Comparison of ENCODE assay signal across 20 cellular contexts in genomic region chr17:58706351-58707140, GRCh38. TPM values are rescaled to one million over a fixed set of nuclear protein-coding genes. Genes with fewer than 3 reads are reported as not detected.
A peak's percentile ranks its signal among the peaks of the same experiment; 100 is the strongest.
DNase-seq lines count a peak whose midpoint lies in the region; ATAC-seq and TF ChIP-seq lines count a peak whose summit lies in the region.
"Had no signal": no experiment of that assay in that cellular context is flagged by ENCODE, and none has a peak within 500 bp of the region (broad histone marks: within the 10 kb centered on the region; RNA-seq: fewer than 3 reads in every experiment).

No MANE protein-coding gene starts in this region.

- CTCF ChIA-PET in MCF 10A (lab: Yijun Ruan, JAX) = interaction anchor here (0.6 to 0.9 kb wide), 2 partner anchors 28 to 303 kb away, joined by 3 to 4 read pairs; no protein-coding TSS in a partner anchor

- no peaks in the 10 kb centered on the region for H3K27me3 ChIP-seq in breast epithelium
- no peaks in the 10 kb centered on the region for H3K27me3 ChIP-seq in OCI-LY3 (ENCODE audit: low read depth, low read length)
- H3K27me3 ChIP-seq in colonic mucosa = no peaks in the 10 kb centered on the region
- no peaks in the 10 kb centered on the region for H3K27me3 ChIP-seq in thyroid gland
- H3K27me3 ChIP-seq: body of pancreas, gastroesophageal sphincter, neutrophil had no signal

- DNase-seq in MCF 10A (ENCODE audit: unreplicated experiment) = no peak
- DNase-seq in breast epithelium (ENCODE audit: low spot score in 2 of 2) = no peak
- no peak for DNase-seq in central memory CD8-positive, alpha-beta T cell (ENCODE audit: low spot score in 2 of 2)
- DNase-seq in colonic mucosa = no peak
- no peak for DNase-seq in dedifferentiated amniotic fluid mesenchymal stem cell (ENCODE audit: extremely low spot score)
- no peak for DNase-seq in thyroid gland
- DNase-seq: activated naive CD4-positive, alpha-beta T cell treated with anti-CD3 and anti-CD28 coated beads, Interleukin-2, amount 50 U/mL, for 16 hours; body of pancreas; CD8-positive, alpha-beta memory T cell; dermis blood vessel endothelial cell; DND-41; left cardiac atrium; NCI-H2029; NK-92 treated with Interleukin-12 subunit alpha and Interleukin-12 subunit beta, amount 100 ng/mL, for 24 hours; stimulated activated CD4-positive, alpha-beta T cell treated with anti-CD3 and anti-CD28 coated beads, Interleukin-15, amount 100 ng/mL, for 24 hours had no signal

- no peaks in the 10 kb centered on the region for H3K9me3 Mint-ChIP-seq in MCF 10A (ENCODE audit: unreplicated experiment)
- no peaks in the 10 kb centered on the region for H3K9me3 Mint-ChIP-seq in central memory CD8-positive, alpha-beta T cell
- H3K9me3 Mint-ChIP-seq: CD8-positive, alpha-beta memory T cell; stimulated activated naive CD8-positive, alpha-beta T cell treated with anti-CD3 and anti-CD28 coated beads, Interleukin-15, Interleukin-2, amounts not matched to agents 100 ng/mL and 50 ng/mL, for 24 hours had no signal

- H3K9me3 ChIP-seq in breast epithelium (no peaks in the 10 kb centered on the region), OCI-LY3 (ENCODE audit: insufficient read depth, low read length) (no peaks in the 10 kb centered on the region), colonic mucosa (no peaks in the 10 kb centered on the region), thyroid gland (no peaks in the 10 kb centered on the region)
- H3K9me3 ChIP-seq: body of pancreas, gastroesophageal sphincter, neutrophil had no signal

- no peak for TF ChIP-seq POLR2A in breast epithelium (IDR thresholded peaks at IDR 0.05)
- no peak for TF ChIP-seq POLR2A in thyroid gland (IDR thresholded peaks at IDR 0.05)

- no peak overlapping the region for H2AFZ ChIP-seq in OCI-LY3 (ENCODE audit: low read depth, low read length)

- peak overlapping the region; percentile 24; the same call in 1 of the 2 replicates for H3K9ac ChIP-seq in OCI-LY3 (ENCODE audit: low read length)
- H3K9ac ChIP-seq in colonic mucosa (ENCODE audit: low read depth in 2 of 2, low read length in 2 of 2) = no peak overlapping the region

- no peak overlapping the region for H3K4me3 ChIP-seq in breast epithelium
- peak overlapping the region; percentile 30 for H3K4me3 ChIP-seq in OCI-LY3 (ENCODE audit: low read length)
- no peak overlapping the region for H3K4me3 ChIP-seq in colonic mucosa
- H3K4me3 ChIP-seq in thyroid gland (replicated peaks in 1 of 3) = no peak overlapping the region
- H3K4me3 ChIP-seq: body of pancreas, gastroesophageal sphincter had no signal

- H3K27ac Mint-ChIP-seq in MCF 10A (ENCODE audit: low read depth, unreplicated experiment) = peak overlapping the region; percentile 53
- H3K27ac Mint-ChIP-seq in central memory CD8-positive, alpha-beta T cell (ENCODE audit: low read depth) = peak overlapping the region; percentile 33
- H3K27ac Mint-ChIP-seq: stimulated activated naive CD8-positive, alpha-beta T cell treated with anti-CD3 and anti-CD28 coated beads, Interleukin-15, Interleukin-2, amounts not matched to agents 100 ng/mL and 50 ng/mL, for 24 hours had no signal

- no peak overlapping the region for H3K4me3 Mint-ChIP-seq in MCF 10A (ENCODE audit: unreplicated experiment)
- H3K4me3 Mint-ChIP-seq in central memory CD8-positive, alpha-beta T cell = no peak overlapping the region
- H3K4me3 Mint-ChIP-seq: CD8-positive, alpha-beta memory T cell; stimulated activated naive CD8-positive, alpha-beta T cell treated with anti-CD3 and anti-CD28 coated beads, Interleukin-15, Interleukin-2, amounts not matched to agents 100 ng/mL and 50 ng/mL, for 24 hours had no signal

- no peaks in the 10 kb centered on the region for H3K4me1 Mint-ChIP-seq in MCF 10A (ENCODE audit: insufficient read depth, unreplicated experiment)
- H3K4me1 Mint-ChIP-seq in central memory CD8-positive, alpha-beta T cell = peaks cover 7% of the 10 kb centered on the region

- H3K79me2 ChIP-seq in OCI-LY3 (ENCODE audit: low read length) = no peaks in the 10 kb centered on the region

- H3K4me2 ChIP-seq in OCI-LY3 (ENCODE audit: low read length) = peak overlapping the region; percentile 70

- WGBS in thyroid gland, 2 donors = 81 to 85% methylated on average over 3 of the region's 3 CpGs

- ATAC-seq in central memory CD8-positive, alpha-beta T cell (replicated peaks; ENCODE audit: extremely low read depth, poor library complexity, severe bottlenecking) = no peak
- ATAC-seq: body of pancreas, esophagus mucosa, gastroesophageal sphincter, left cardiac atrium had no signal

- POLR2A ChIA-PET in MCF 10A (lab: Yijun Ruan, JAX) = interaction anchor here (0.7 kb wide), 1 partner anchor 76 kb away, joined by 3 read pairs; no protein-coding TSS in a partner anchor

- TF ChIP-seq CTCF in MCF 10A (IDR thresholded peaks at IDR 0.05; ENCODE audit: unreplicated experiment) (no peak), breast epithelium (IDR thresholded peaks at IDR 0.05) (no peak), OCI-LY3 (IDR thresholded peaks at IDR 0.05; ENCODE audit: low read depth, low read length) (no peak), colonic mucosa (IDR thresholded peaks at IDR 0.05) (no peak), thyroid gland (IDR thresholded peaks at IDR 0.05) (no peak)

- H3K27me3 Mint-ChIP-seq in MCF 10A (ENCODE audit: insufficient read depth, unreplicated experiment) = no peaks in the 10 kb centered on the region
- H3K27me3 Mint-ChIP-seq in central memory CD8-positive, alpha-beta T cell = no peaks in the 10 kb centered on the region
- H3K27me3 Mint-ChIP-seq: CD8-positive, alpha-beta memory T cell; stimulated activated naive CD8-positive, alpha-beta T cell treated with anti-CD3 and anti-CD28 coated beads, Interleukin-15, Interleukin-2, amounts not matched to agents 100 ng/mL and 50 ng/mL, for 24 hours had no signal

- H3K36me3 ChIP-seq in breast epithelium = no peaks in the 10 kb centered on the region
- peaks cover 35% of the 10 kb centered on the region for H3K36me3 ChIP-seq in OCI-LY3 (replicated peaks; ENCODE audit: low read depth, low read length)
- no peaks in the 10 kb centered on the region for H3K36me3 ChIP-seq in colonic mucosa
- H3K36me3 ChIP-seq in thyroid gland = peaks cover 0 to 2% of the 10 kb centered on the region in 2 donors

- BruUV-seq in MCF 10A (replicated peaks; lab: Mats Ljungman, UMichigan) = no TSS peak

- H3K4me1 ChIP-seq in breast epithelium (no peaks in the 10 kb centered on the region), OCI-LY3 (ENCODE audit: low read length) (peaks cover 41% of the 10 kb centered on the region), colonic mucosa (no peaks in the 10 kb centered on the region), thyroid gland (no peaks in the 10 kb centered on the region)
- H3K4me1 ChIP-seq: body of pancreas, gastroesophageal sphincter had no signal

- intact Hi-C loops in MCF 10A (cut with micrococcal nuclease) (no loop called here), breast epithelium (cut with DNase I; ENCODE audit: low total_unique reads) (no loop called here), colonic mucosa (cut with DNase I) (no loop called here), thyroid gland (cut with DNase I) (no loop called here)

- H3K36me3 Mint-ChIP-seq in MCF 10A (ENCODE audit: insufficient read depth, unreplicated experiment) = peaks cover 63% of the 10 kb centered on the region
- peaks cover 27% of the 10 kb centered on the region for H3K36me3 Mint-ChIP-seq in central memory CD8-positive, alpha-beta T cell (ENCODE audit: insufficient read depth)

- H4K20me1 ChIP-seq in OCI-LY3 (ENCODE audit: insufficient read depth, low read length) = 0 out of 2 replicates have a peak, but pooled peaks cover 4% of the 10 kb centered on the region

- no peak overlapping the region for H3K27ac ChIP-seq in breast epithelium
- H3K27ac ChIP-seq in OCI-LY3 (ENCODE audit: low read length) = peak overlapping the region; percentile 63
- no peak overlapping the region for H3K27ac ChIP-seq in colonic mucosa
- H3K27ac ChIP-seq in thyroid gland = no peak overlapping the region
- H3K27ac ChIP-seq: body of pancreas, gastroesophageal sphincter, neutrophil had no signal

RNA-seq across cellular contexts. Expression of gene RAD51C, which starts 14.1 kb away (rescaled TPM):
- total RNA-seq in MCF 10A (2022) (48.3 and 59.5 TPM in 2 replicates), breast epithelium (10 to 100 TPM; 26.2 to 27.7 (median 27.5) TPM), colonic mucosa (10 to 100 TPM; 13.2 to 20.2 TPM), thyroid gland (10 to 100 TPM in 3 of 4 donors, 1 to 10 TPM in 1; 8.8 to 20.4 (median 12.4) TPM)

RNA-seq across cellular contexts. Expression of gene TEX14, which starts 14.7 kb away (rescaled TPM):
- total RNA-seq in MCF 10A (2022) = 0.07 TPM in 1 of 2 replicates, not detected in the other
- under 1 TPM; 0.16 to 0.33 (median 0.29) TPM for total RNA-seq in breast epithelium
- under 1 TPM in 1 of 2 donors, not detected in 1; 0.10 TPM for total RNA-seq in colonic mucosa
- 1 to 10 TPM in 1 of 4 donors, under 1 TPM in 3; 0.11 to 2.3 (median 0.27) TPM for total RNA-seq in thyroid gland

RNA-seq across cellular contexts. Expression of gene PPM1E, which starts 49.1 kb away (rescaled TPM):
- 0.54 and 0.65 TPM in 2 replicates for total RNA-seq in MCF 10A (2022)
- under 1 TPM; under 0.01 to 0.44 (median 0.16) TPM for total RNA-seq in breast epithelium
- under 1 TPM; 0.05 to 0.32 TPM for total RNA-seq in colonic mucosa
- total RNA-seq in thyroid gland = under 1 TPM in 3 of 4 donors, not detected in 1; 0.11 to 0.13 (median 0.13) TPM
- total RNA-seq: CD8-positive, alpha-beta memory T cell had no signal
